In genomic region chr17:75764417-75764710, GRCh38 we compare ENCODE assay signal across 8 cellular contexts. TPM values are rescaled to one million over a fixed set of nuclear protein-coding genes. Genes with fewer than 3 reads are reported as not detected.
A peak's percentile ranks its signal among the peaks of the same experiment; 100 is the strongest.
DNase-seq lines count a peak whose midpoint lies in the region; ATAC-seq, FAIRE-seq and TF ChIP-seq lines count a peak whose summit lies in the region.

No MANE protein-coding gene starts in this region.

- TF ChIP-seq EP300 in suprapubic skin (IDR thresholded peaks at IDR 0.05): no peak

- ATAC-seq in activated naive CD4-positive, alpha-beta T cell treated with anti-CD3 and anti-CD28 coated beads, Interleukin-2, amount 50 U/mL, for 72 hours: peak in 1 of 2 donors; percentile 1
- no peak for ATAC-seq in HG02798 (IDR thresholded peaks at IDR 0.05; ENCODE audit: poor library complexity, unreplicated experiment)

- 7% methylated on average over 11 of the region's 14 CpGs for WGBS in suprapubic skin

- DNase-seq in T-helper 1 cell: no peak
- no peak for DNase-seq in activated naive CD4-positive, alpha-beta T cell treated with anti-CD3 and anti-CD28 coated beads, Interleukin-2, amount 50 U/mL, for 72 hours (ENCODE audit: low spot score in 2 of 2)
- no peak for DNase-seq in kidney
- DNase-seq in suprapubic skin (ENCODE audit: low spot score in 2 of 2): peak in 1 of 2 donors; percentile 78
- no peak for DNase-seq in NCI-H2029 treated with DMSO at 0.1 percent for 48 hours (lab: John Stamatoyannopoulos, UW)
- no peak for DNase-seq in mucosa of gallbladder (ENCODE audit: low spot score)

- H3K9ac ChIP-seq in kidney (ENCODE audit: low read length in 2 of 2): peak overlapping the region; percentile 54 to 75

- H3K4me1 ChIP-seq in kidney (ENCODE audit: control insufficient read depth in 1 of 2, insufficient read depth in 1 of 2, low read depth in 1 of 2, low read length in 2 of 2): peaks cover 12% of the 10 kb centered on the region in 2 donors
- H3K4me1 ChIP-seq in suprapubic skin: peaks cover 28% of the 10 kb centered on the region

- H3K27me3 ChIP-seq in suprapubic skin: no peaks in the 10 kb centered on the region

- H3K27ac ChIP-seq in kidney (ENCODE audit: low read depth in 2 of 2, low read length in 2 of 2) (peak overlapping the region; percentile 78 to 81), suprapubic skin (peak overlapping the region; percentile 86)

- intact Hi-C loops in kidney (cut with DNase I): no loop called here

- no peaks in the 10 kb centered on the region for H3K9me3 ChIP-seq in kidney (ENCODE audit: control insufficient read depth in 1 of 2, low read length in 2 of 2)
- no peaks in the 10 kb centered on the region for H3K9me3 ChIP-seq in suprapubic skin

- FAIRE-seq in kidney (lab: Jason Lieb, UNC): no peak

- peaks cover 10% of the 10 kb centered on the region for H3K4me1 Mint-ChIP-seq in T-helper 1 cell treated with Interleukin-12 subunit alpha and Interleukin-12 subunit beta and Interleukin-4 antibody, amounts not matched to agents 30 μg/mL and 1 μg/mL, for 36 hours (ENCODE audit: low read depth)

- TF ChIP-seq CTCF in kidney (IDR thresholded peaks at IDR 0.05; ENCODE audit: borderline replicate concordance, extremely low read depth, insufficient read depth): no peak
- TF ChIP-seq CTCF in suprapubic skin (IDR thresholded peaks at IDR 0.05): peak in 1 of 2 donors; percentile 34

- H3K36me3 ChIP-seq in kidney (ENCODE audit: control insufficient read depth in 1 of 2, insufficient read depth in 2 of 2, low read length in 2 of 2): no peaks in the 10 kb centered on the region
- H3K36me3 ChIP-seq in suprapubic skin: peaks cover 3% of the 10 kb centered on the region

- peak overlapping the region; percentile 84 for H3K4me3 Mint-ChIP-seq in T-helper 1 cell treated with Interleukin-12 subunit alpha and Interleukin-12 subunit beta and Interleukin-4 antibody, amounts not matched to agents 30 μg/mL and 1 μg/mL, for 36 hours

- H3K27ac Mint-ChIP-seq in T-helper 1 cell treated with Interleukin-12 subunit alpha and Interleukin-12 subunit beta and Interleukin-4 antibody, amounts not matched to agents 30 μg/mL and 1 μg/mL, for 36 hours: peak overlapping the region; percentile 67
- H3K27ac Mint-ChIP-seq in activated naive CD4-positive, alpha-beta T cell treated with anti-CD3 and anti-CD28 coated beads, Interleukin-2, amount 50 U/mL, for 72 hours: peak overlapping the region; percentile 81 to 84

- H3K27me3 Mint-ChIP-seq in T-helper 1 cell treated with Interleukin-12 subunit alpha and Interleukin-12 subunit beta and Interleukin-4 antibody, amounts not matched to agents 30 μg/mL and 1 μg/mL, for 36 hours (ENCODE audit: low read depth): no peaks in the 10 kb centered on the region

- TF ChIP-seq POLR2A in suprapubic skin (IDR thresholded peaks at IDR 0.05): no peak

- H3K4me3 ChIP-seq in kidney (ENCODE audit: low read length in 2 of 2) (peak overlapping the region; percentile 41 to 73), suprapubic skin (peak overlapping the region; percentile 78)

- H3K36me3 Mint-ChIP-seq in T-helper 1 cell treated with Interleukin-12 subunit alpha and Interleukin-12 subunit beta and Interleukin-4 antibody, amounts not matched to agents 30 μg/mL and 1 μg/mL, for 36 hours (ENCODE audit: low read depth): peaks cover 4% of the 10 kb centered on the region
- H3K36me3 Mint-ChIP-seq in activated naive CD4-positive, alpha-beta T cell treated with anti-CD3 and anti-CD28 coated beads, Interleukin-2, amount 50 U/mL, for 72 hours: no peaks in the 10 kb centered on the region

- no peaks in the 10 kb centered on the region for H3K9me3 Mint-ChIP-seq in T-helper 1 cell treated with Interleukin-12 subunit alpha and Interleukin-12 subunit beta and Interleukin-4 antibody, amounts not matched to agents 30 μg/mL and 1 μg/mL, for 36 hours
- H3K9me3 Mint-ChIP-seq in activated naive CD4-positive, alpha-beta T cell treated with anti-CD3 and anti-CD28 coated beads, Interleukin-2, amount 50 U/mL, for 72 hours: no peaks in the 10 kb centered on the region

RNA-seq across cellular contexts. Expression of gene GALK1, which starts 0.6 kb away (rescaled TPM):
- 10 to 100 TPM; 54.7 to 74.8 TPM for total RNA-seq in activated naive CD4-positive, alpha-beta T cell treated with anti-CD3 and anti-CD28 coated beads, Interleukin-2, amount 50 U/mL, for 72 hours
- 34.5 TPM for total RNA-seq in kidney
- 105 TPM for polyA plus RNA-seq in kidney (ENCODE audit: insufficient read depth, low read depth, low replicate concordance)
- 10 to 100 TPM; 15.2 to 34.9 (median 22.9) TPM for total RNA-seq in suprapubic skin
- 35.9 TPM for total RNA-seq in mucosa of gallbladder

RNA-seq across cellular contexts. Expression of gene UNK, which starts 20.2 kb away (rescaled TPM):
- 10 to 100 TPM; 15.3 to 29.3 TPM for total RNA-seq in activated naive CD4-positive, alpha-beta T cell treated with anti-CD3 and anti-CD28 coated beads, Interleukin-2, amount 50 U/mL, for 72 hours
- total RNA-seq in kidney: 35.5 TPM
- 12.0 TPM for polyA plus RNA-seq in kidney (ENCODE audit: insufficient read depth, low read depth, low replicate concordance)
- 10 to 100 TPM; 27.8 to 68.2 (median 31.9) TPM for total RNA-seq in suprapubic skin
- 26.6 TPM for total RNA-seq in mucosa of gallbladder

RNA-seq across cellular contexts. Expression of gene ITGB4, which starts 43.1 kb away (rescaled TPM):
- total RNA-seq in activated naive CD4-positive, alpha-beta T cell treated with anti-CD3 and anti-CD28 coated beads, Interleukin-2, amount 50 U/mL, for 72 hours: 1 to 10 TPM in 1 of 2 donors, under 1 TPM in 1; 0.76 to 1.1 TPM
- total RNA-seq in kidney (149 TPM), suprapubic skin (100 to 1,000 TPM; 382 to 583 (median 474) TPM), mucosa of gallbladder (317 TPM)
- polyA plus RNA-seq in kidney (ENCODE audit: insufficient read depth, low read depth, low replicate concordance): 15.7 TPM

Comparison
In these comparisons a context has a peak if more than half of its experiments do, and no peak if none do; other contexts are left out.
1. RNA of gene ITGB4, which starts 43.1 kb away (total RNA-seq): 382 to 583 TPM in suprapubic skin, 317 TPM in mucosa of gallbladder (single experiment) and 149 TPM in kidney (single experiment); 0.76 to 1.1 TPM in activated naive CD4-positive, alpha-beta T cell treated with anti-CD3 and anti-CD28 coated beads, Interleukin-2, amount 50 U/mL, for 72 hours; every median in the first group is over 10 times any median in the second.